28 cellular contexts compared by ENCODE assay signal in genomic region chr20:40186826-40187225, GRCh38.
"Had no signal": no experiment of that assay in that cellular context is flagged by ENCODE, and none has a peak within 500 bp of the region (broad histone marks: within the 10 kb centered on the region; RNA-seq: fewer than 3 reads in every experiment).

No MANE protein-coding gene starts in this region.

- FAIRE-seq: TTC549 had no signal

- H3K27me3 ChIP-seq: ascending aorta had no signal

- DNase-seq: activated B cell treated with CpG ODN at 0.5 μM for 24 hours; activated CD4-positive, alpha-beta memory T cell treated with anti-CD3 and anti-CD28 coated beads, Interleukin-2, amount 10 ng/mL, durations not matched to agents 7 days and 5 days; activated CD4-positive, alpha-beta T cell treated with anti-CD3 and anti-CD28 coated beads for 1 hour; activated CD4-positive, alpha-beta T cell treated with anti-CD3 and anti-CD28 coated beads for 36 hours; activated CD4-positive, alpha-beta T cell treated with anti-CD3 and anti-CD28 coated beads for 48 hours; activated CD4-positive, alpha-beta T cell treated with anti-CD3 and anti-CD28 coated beads, Interleukin-2, amount 10 ng/mL, durations not matched to agents 7 days and 5 days; activated CD4-positive, alpha-beta T cell treated with anti-CD3 and anti-CD28 coated beads, Interleukin-2, amount 50 U/mL, for 48 hours; activated CD8-positive, alpha-beta memory T cell treated with anti-CD3 and anti-CD28 coated beads for 24 hours; activated CD8-positive, alpha-beta memory T cell treated with anti-CD3 and anti-CD28 coated beads, Interleukin-2, amount 10 ng/mL, durations not matched to agents 7 days and 5 days; activated CD8-positive, alpha-beta memory T cell treated with anti-CD3 and anti-CD28 coated beads, Interleukin-2, amount 50 U/mL, for 48 hours; activated CD8-positive, alpha-beta T cell treated with anti-CD3 and anti-CD28 coated beads, Interleukin-2, amount 10 ng/mL, durations not matched to agents 7 days and 5 days; activated effector memory CD4-positive, alpha-beta T cell treated with Interleukin-2 at 50 U/mL for 16 hours; activated gamma-delta T cell; activated naive CD4-positive, alpha-beta T cell treated with anti-CD3 and anti-CD28 coated beads, Interleukin-2, amount 10 ng/mL, durations not matched to agents 7 days and 5 days; activated naive CD4-positive, alpha-beta T cell treated with Interleukin-2 at 50 U/mL for 16 hours; activated naive CD8-positive, alpha-beta T cell treated with anti-CD3 and anti-CD28 coated beads, Interleukin-2, amount 10 ng/mL, durations not matched to agents 7 days and 5 days; activated naive CD8-positive, alpha-beta T cell treated with anti-CD3 and anti-CD28 coated beads, Interleukin-2, amount 50 U/mL, for 24 hours; activated T-cell treated with anti-CD3 and anti-CD28 coated beads, Interleukin-2, amount 50 U/mL, for 24 hours; activated T-cell treated with anti-CD3 and anti-CD28 coated beads, Interleukin-2, amount 50 U/mL, for 48 hours; amygdala; anterior cingulate cortex; central memory CD4-positive, alpha-beta T cell; T-helper 1 cell; T-helper 2 cell; T-helper 9 cell had no signal

- H3K27ac ChIP-seq: ascending aorta, VCaP had no signal

- ATAC-seq: activated CD4-positive, alpha-beta T cell treated with anti-CD3 and anti-CD28 coated beads for 36 hours; activated CD8-positive, alpha-beta memory T cell treated with anti-CD3 and anti-CD28 coated beads, Interleukin-2, amount 10 ng/mL, durations not matched to agents 7 days and 5 days; activated CD8-positive, alpha-beta T cell treated with anti-CD3 and anti-CD28 coated beads, Interleukin-2, amount 10 ng/mL, durations not matched to agents 7 days and 5 days; activated naive CD8-positive, alpha-beta T cell treated with anti-CD3 and anti-CD28 coated beads, Interleukin-2, amount 50 U/mL, for 24 hours had no signal

- H3K9me3 ChIP-seq: ascending aorta had no signal

- H3K4me3 ChIP-seq: ascending aorta had no signal

- H3K36me3 ChIP-seq: ascending aorta had no signal
